In genomic region chr2:96801464-96802280, GRCh38 we compare ENCODE assay signal across 1 cellular context.
TF ChIP-seq lines count a peak whose summit lies in the region.

No MANE protein-coding gene starts in this region.

TF ChIP-seq in H1, 55 proteins besides CTCF, POLR2A, EP300 and RAD21:
- TF ChIP-seq TEAD4 (IDR thresholded peaks at IDR 0.05; ENCODE audit: low read depth, low read length) = peak; percentile 77; the same call in 1 of the 2 replicates
- 0 out of 2 replicates have a peak, but pooled peaks have one; percentile 34 for TF ChIP-seq CHD2 (IDR thresholded peaks at IDR 0.05; ENCODE audit: low read length)
- no peak for TF ChIP-seq SAP30 (IDR thresholded peaks at IDR 0.05; ENCODE audit: insufficient read depth, insufficient replicate concordance, low read length)
- peak; percentile 95 for TF ChIP-seq TCF12 (IDR thresholded peaks at IDR 0.05; ENCODE audit: low read depth, low read length)
- no peak for TF ChIP-seq HDAC6 (IDR thresholded peaks at IDR 0.05; ENCODE audit: low read depth, low read length)
- TF ChIP-seq SIRT6 (IDR thresholded peaks at IDR 0.05; ENCODE audit: low read length) = no peak
